ENCODE assay signal across 9 cellular contexts in the genomic region with DNA sequence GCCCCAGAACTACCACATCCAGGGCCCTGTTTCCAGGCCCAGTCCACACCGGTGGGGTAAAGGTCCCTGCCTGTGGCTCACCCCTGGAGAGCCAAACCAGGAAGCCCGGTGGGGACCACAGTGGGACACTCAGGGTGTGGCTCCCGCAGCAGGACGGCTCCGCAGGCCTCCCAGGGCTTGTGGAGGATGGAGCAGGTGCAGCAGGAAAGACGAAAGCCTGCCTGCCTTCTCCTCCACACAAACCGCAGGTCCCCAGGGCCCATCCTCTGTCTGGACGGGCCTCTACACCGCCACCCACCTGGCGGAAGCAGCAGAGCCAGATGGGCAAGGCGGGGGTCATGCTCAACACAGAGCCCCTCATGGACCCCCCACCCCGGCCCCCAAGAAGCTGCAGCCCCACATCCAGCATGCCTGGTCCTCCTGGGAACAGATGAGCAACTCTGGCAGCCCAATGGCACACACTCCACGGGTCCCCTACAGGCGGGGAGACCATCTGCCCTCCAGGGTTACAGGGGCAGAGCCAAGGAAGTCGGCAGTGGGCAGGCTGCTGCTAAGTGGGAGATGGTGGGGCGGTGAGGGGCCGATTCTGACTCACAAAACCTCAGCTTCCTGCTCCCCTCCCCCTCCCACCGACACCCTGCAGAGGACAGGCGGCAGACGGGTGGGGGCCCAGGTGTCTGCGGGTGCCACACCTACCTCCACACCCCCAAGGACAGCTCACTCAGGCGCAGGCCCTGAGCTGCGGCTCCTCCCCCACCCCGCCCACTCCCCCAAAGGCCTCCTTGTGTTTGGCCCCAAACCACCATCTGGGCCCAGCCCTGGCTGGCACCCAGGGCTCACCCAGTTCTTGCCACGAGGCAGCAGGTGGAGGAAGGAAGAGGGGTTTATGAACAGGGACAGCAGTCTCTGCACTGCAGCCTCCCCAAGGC. TPM values are rescaled to one million over a fixed set of nuclear protein-coding genes. Genes with fewer than 3 reads are reported as not detected.
DNase-seq lines count a peak whose midpoint lies in the region; ATAC-seq, FAIRE-seq and TF ChIP-seq lines count a peak whose summit lies in the region.
"Had no signal": no experiment of that assay in that cellular context is flagged by ENCODE, and none has a peak within 500 bp of the region (broad histone marks: within the 10 kb centered on the region; RNA-seq: fewer than 3 reads in every experiment).

No MANE protein-coding gene starts in this region.

- peaks cover 75% of the 10 kb centered on the region for H4K20me1 ChIP-seq in astrocyte (ENCODE audit: insufficient read depth, low read length)

- peaks cover 19% of the 10 kb centered on the region for H3K4me1 Mint-ChIP-seq in astrocyte (ENCODE audit: low read depth, unreplicated experiment)

- H3K27me3 ChIP-seq in GM06990 (replicated peaks; ENCODE audit: control insufficient read depth, insufficient read depth, low read length) = no peaks in the 10 kb centered on the region
- no peaks in the 10 kb centered on the region for H3K27me3 ChIP-seq in astrocyte (ENCODE audit: insufficient read depth, low read length)
- H3K27me3 ChIP-seq in suprapubic skin = no peaks in the 10 kb centered on the region

- H3K27ac Mint-ChIP-seq in astrocyte (ENCODE audit: unreplicated experiment) = no peak overlapping the region

- H3K4me3 Mint-ChIP-seq in astrocyte (ENCODE audit: unreplicated experiment) = no peak overlapping the region

- H3K9ac ChIP-seq in astrocyte (ENCODE audit: low read length) = no peak overlapping the region

- H3K9me3 Mint-ChIP-seq in astrocyte (ENCODE audit: unreplicated experiment) = no peaks in the 10 kb centered on the region

- TF ChIP-seq CTCF in GM06990 (IDR thresholded peaks at IDR 0.05; ENCODE audit: insufficient read depth, low read length, poor library complexity, severe bottlenecking) (peak; percentile 18), astrocyte (IDR thresholded peaks at IDR 0.05; ENCODE audit: insufficient read depth, low read depth, low read length) (no peak), suprapubic skin (IDR thresholded peaks at IDR 0.05) (no peak)

- peak overlapping the region; percentile 63 for H3K4me2 ChIP-seq in astrocyte (ENCODE audit: low read length)

- H3K4me1 ChIP-seq in astrocyte (ENCODE audit: insufficient read depth, low read length) (peaks cover 31% of the 10 kb centered on the region), suprapubic skin (peaks cover 55% of the 10 kb centered on the region)

- no peaks in the 10 kb centered on the region for H3K27me3 Mint-ChIP-seq in astrocyte (ENCODE audit: low read depth, unreplicated experiment)

- WGBS in suprapubic skin = no CpG with 5 or more reads among the region's 25 CpGs

- no peak for FAIRE-seq in astrocyte (lab: Jason Lieb, UNC)

- H3K9me3 ChIP-seq in astrocyte (ENCODE audit: insufficient read depth, low read depth, low read length) (no peaks in the 10 kb centered on the region), suprapubic skin (no peaks in the 10 kb centered on the region)

- peak overlapping the region; percentile 50 for H3K4me3 ChIP-seq in GM06990 (replicated peaks; ENCODE audit: low read depth, low read length)
- H3K4me3 ChIP-seq in astrocyte (ENCODE audit: insufficient read depth, low read depth, low read length) = no peak overlapping the region
- H3K4me3 ChIP-seq in suprapubic skin = peak overlapping the region; percentile 11

- H2AFZ ChIP-seq in astrocyte (ENCODE audit: low read depth, low read length) = no peak overlapping the region

- TF ChIP-seq EP300 in suprapubic skin (IDR thresholded peaks at IDR 0.05) = no peak

- peak; percentile 94 for DNase-seq in GM06990 (ENCODE audit: extremely low read depth, insufficient read length)
- DNase-seq in Kasumi-1 (lab: John Stamatoyannopoulos, UW) = peak; percentile 80 to 91
- DNase-seq in T-helper 9 cell = peak; percentile 96
- DNase-seq in astrocyte (ENCODE audit: low read depth) = peak; percentile 42
- DNase-seq in mucosa of gallbladder (ENCODE audit: low spot score) = peak; percentile 87
- DNase-seq in suprapubic skin (ENCODE audit: low spot score in 2 of 2) = no peak

- TF ChIP-seq POLR2A in suprapubic skin (IDR thresholded peaks at IDR 0.05) = no peak

- H3K27ac ChIP-seq in astrocyte (ENCODE audit: low read depth, low read length) (no peak overlapping the region), suprapubic skin (peak overlapping the region; percentile 63)
- H3K27ac ChIP-seq: VCaP had no signal

- ATAC-seq in GM21786 (IDR thresholded peaks at IDR 0.05; ENCODE audit: unreplicated experiment) (peak; percentile 54), SK-N-SH treated with all-trans-retinoic acid at 6 μM for 48 hours (no peak)

- peaks cover 4% of the 10 kb centered on the region for H3K36me3 Mint-ChIP-seq in astrocyte (ENCODE audit: low read depth, unreplicated experiment)

- H3K36me3 ChIP-seq in GM06990 (ENCODE audit: control insufficient read depth, insufficient read depth, low read length) = peaks cover 31% of the 10 kb centered on the region
- H3K36me3 ChIP-seq in astrocyte (ENCODE audit: insufficient read depth, low read length) = no peaks in the 10 kb centered on the region
- H3K36me3 ChIP-seq in suprapubic skin = peaks cover 34% of the 10 kb centered on the region

- H3K79me2 ChIP-seq in astrocyte (ENCODE audit: insufficient read depth, low read length) = peaks cover 67% of the 10 kb centered on the region

TF ChIP-seq in SK-N-SH treated with all-trans-retinoic acid at 6 μM for 48 hours, 23 proteins besides CTCF, POLR2A, EP300 and RAD21 (continues in another document):
- TF ChIP-seq ESRRG (CRISPR knock-in tag; IDR thresholded peaks at IDR 0.05) = no peak
- TF ChIP-seq ARNTL (CRISPR knock-in tag; IDR thresholded peaks at IDR 0.05; ENCODE audit: borderline replicate concordance, low read depth) = no peak
- TF ChIP-seq ZNF70 (CRISPR knock-in tag; IDR thresholded peaks at IDR 0.05) = no peak
- TF ChIP-seq ISL1 (CRISPR knock-in tag; IDR thresholded peaks at IDR 0.05) = no peak
- TF ChIP-seq BACH2 (CRISPR knock-in tag; IDR thresholded peaks at IDR 0.05; ENCODE audit: borderline replicate concordance) = no peak
- no peak for TF ChIP-seq ZFP30 (CRISPR knock-in tag; IDR thresholded peaks at IDR 0.05)
- TF ChIP-seq TOX (CRISPR knock-in tag; IDR thresholded peaks at IDR 0.05; ENCODE audit: borderline replicate concordance) = no peak
- TF ChIP-seq, protein P1, sequence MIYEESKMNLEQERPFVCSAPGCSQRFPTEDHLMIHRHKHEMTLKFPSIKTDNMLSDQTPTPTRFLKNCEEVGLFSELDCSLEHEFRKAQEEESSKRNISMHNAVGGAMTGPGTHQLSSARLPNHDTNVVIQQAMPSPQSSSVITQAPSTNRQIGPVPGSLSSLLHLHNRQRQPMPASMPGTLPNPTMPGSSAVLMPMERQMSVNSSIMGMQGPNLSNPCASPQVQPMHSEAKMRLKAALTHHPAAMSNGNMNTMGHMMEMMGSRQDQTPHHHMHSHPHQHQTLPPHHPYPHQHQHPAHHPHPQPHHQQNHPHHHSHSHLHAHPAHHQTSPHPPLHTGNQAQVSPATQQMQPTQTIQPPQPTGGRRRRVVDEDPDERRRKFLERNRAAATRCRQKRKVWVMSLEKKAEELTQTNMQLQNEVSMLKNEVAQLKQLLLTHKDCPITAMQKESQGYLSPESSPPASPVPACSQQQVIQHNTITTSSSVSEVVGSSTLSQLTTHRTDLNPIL (CRISPR knock-in tag; IDR thresholded peaks at IDR 0.05; ENCODE audit: low read depth) = no peak
- no peak for TF ChIP-seq PPARA (CRISPR knock-in tag; IDR thresholded peaks at IDR 0.05; ENCODE audit: borderline replicate concordance)
- no peak for TF ChIP-seq GLIS3 (CRISPR knock-in tag; IDR thresholded peaks at IDR 0.05)
- TF ChIP-seq, protein P2, sequence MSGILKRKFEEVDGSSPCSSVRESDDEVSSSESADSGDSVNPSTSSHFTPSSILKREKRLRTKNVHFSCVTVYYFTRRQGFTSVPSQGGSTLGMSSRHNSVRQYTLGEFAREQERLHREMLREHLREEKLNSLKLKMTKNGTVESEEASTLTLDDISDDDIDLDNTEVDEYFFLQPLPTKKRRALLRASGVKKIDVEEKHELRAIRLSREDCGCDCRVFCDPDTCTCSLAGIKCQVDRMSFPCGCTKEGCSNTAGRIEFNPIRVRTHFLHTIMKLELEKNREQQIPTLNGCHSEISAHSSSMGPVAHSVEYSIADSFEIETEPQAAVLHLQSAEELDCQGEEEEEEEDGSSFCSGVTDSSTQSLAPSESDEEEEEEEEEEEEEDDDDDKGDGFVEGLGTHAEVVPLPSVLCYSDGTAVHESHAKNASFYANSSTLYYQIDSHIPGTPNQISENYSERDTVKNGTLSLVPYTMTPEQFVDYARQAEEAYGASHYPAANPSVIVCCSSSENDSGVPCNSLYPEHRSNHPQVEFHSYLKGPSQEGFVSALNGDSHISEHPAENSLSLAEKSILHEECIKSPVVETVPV (CRISPR knock-in tag; IDR thresholded peaks at IDR 0.05) = no peak

RNA-seq across cellular contexts. Expression of gene SBF1, which starts 5.2 kb away (rescaled TPM):
- total RNA-seq in astrocyte = 69.6 and 75.4 TPM in 2 replicates
- total RNA-seq in mucosa of gallbladder = 95.8 TPM
- total RNA-seq in suprapubic skin = 100 to 1,000 TPM in 3 of 4 donors, 10 to 100 TPM in 1; 92.5 to 137 (median 115) TPM

RNA-seq across cellular contexts. Expression of gene ADM2, which starts 11.7 kb away (rescaled TPM):
- total RNA-seq in astrocyte (23.0 and 26.3 TPM in 2 replicates), mucosa of gallbladder (5.1 TPM), suprapubic skin (1 to 10 TPM in 1 of 4 donors, under 1 TPM in 2, not detected in 1; 0.24 to 2.7 (median 0.30) TPM)

RNA-seq across cellular contexts. Expression of gene MIOX, which starts 17.0 kb away (rescaled TPM):
- total RNA-seq in astrocyte (0.91 and 1.2 TPM in 2 replicates), mucosa of gallbladder (1.6 TPM), suprapubic skin (not detected)

RNA-seq across cellular contexts. Expression of gene LMF2, which starts 37.9 kb away (rescaled TPM):
- total RNA-seq in astrocyte (93.2 and 111 TPM in 2 replicates), mucosa of gallbladder (89.1 TPM), suprapubic skin (10 to 100 TPM; 28.9 to 65.6 (median 44.7) TPM)

RNA-seq across cellular contexts. Expression of gene NCAPH2, which starts 38.4 kb away (rescaled TPM):
- total RNA-seq in astrocyte (25.6 and 27.2 TPM in 2 replicates), mucosa of gallbladder (35.2 TPM), suprapubic skin (10 to 100 TPM; 39.6 to 51.9 (median 50.0) TPM)

Comparison
In these comparisons a context has a peak if more than half of its experiments do, and no peak if none do; other contexts are left out.
1. DNase-seq: peak in GM06990 (single experiment), Kasumi-1 (2 of 2), T-helper 9 cell (single experiment), astrocyte (single experiment) and mucosa of gallbladder (single experiment); none in suprapubic skin (0 of 2).